Comparison of ENCODE assay signal across 8 cellular contexts in the genomic region with DNA sequence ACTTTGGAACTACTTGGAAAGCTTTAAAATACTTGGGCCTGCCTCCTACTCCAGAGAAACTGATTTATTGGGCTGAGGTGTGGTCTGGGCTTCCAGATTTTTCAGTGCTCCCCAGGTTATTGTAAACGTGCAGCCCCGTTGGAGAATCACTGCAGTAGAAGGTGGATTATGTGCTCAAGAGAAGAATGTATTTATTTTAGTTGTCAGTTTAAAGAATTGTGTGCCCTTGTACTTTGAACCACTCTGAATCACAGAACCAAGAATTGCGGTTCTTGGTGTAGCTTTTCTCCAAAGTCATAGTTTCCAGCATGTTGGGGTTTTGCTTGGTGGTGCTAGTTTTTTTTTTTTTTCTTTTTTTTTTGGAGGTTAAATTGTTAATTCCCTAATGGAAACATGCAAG. TPM values are rescaled to one million over a fixed set of nuclear protein-coding genes. Genes with fewer than 3 reads are reported as not detected.
A peak's percentile ranks its signal among the peaks of the same experiment; 100 is the strongest.
DNase-seq lines count a peak whose midpoint lies in the region; ATAC-seq and TF ChIP-seq lines count a peak whose summit lies in the region.

No MANE protein-coding gene starts in this region.

- WGBS in upper lobe of left lung, 2 donors, result 24 to 28% methylated on average over 3 of the region's 3 CpGs

- DNase-seq in activated naive CD4-positive, alpha-beta T cell treated with anti-CD3 and anti-CD28 coated beads, Interleukin-2, amount 10 ng/mL, durations not matched to agents 7 days and 5 days, result no peak
- no peak for DNase-seq in activated naive CD4-positive, alpha-beta T cell (lab: John Stamatoyannopoulos, UW)
- DNase-seq in astrocyte of the hippocampus (ENCODE audit: low read depth, low spot score), result peak; percentile 32
- DNase-seq in memory B cell (ENCODE audit: low spot score in 2 of 2), result no peak
- no peak for DNase-seq in upper lobe of left lung
- DNase-seq in occipital lobe (lab: John Stamatoyannopoulos, UW), result no peak
- DNase-seq in NOMO-1 treated with dmso at 0.1 percent for 144 hours (lab: John Stamatoyannopoulos, UW; ENCODE audit: unreplicated experiment), result no peak
- no peak for DNase-seq in GF-D8 (lab: John Stamatoyannopoulos, UW)

- peak overlapping the region; percentile 96 for H3K4me3 Mint-ChIP-seq in activated naive CD4-positive, alpha-beta T cell treated with anti-CD3 and anti-CD28 coated beads, Interleukin-2, amount 10 ng/mL, durations not matched to agents 7 days and 5 days
- H3K4me3 Mint-ChIP-seq in memory B cell, result peak overlapping the region; percentile 96

- no peak for TF ChIP-seq EP300 in upper lobe of left lung (IDR thresholded peaks at IDR 0.05)

- TF ChIP-seq POLR2A in upper lobe of left lung (IDR thresholded peaks at IDR 0.05), result no peak

- H3K4me3 ChIP-seq in upper lobe of left lung, result peak overlapping the region; percentile 69 to 95 (median 84)

- peaks cover 3 to 26% (median 14%) of the 10 kb centered on the region in 4 donors for H3K36me3 ChIP-seq in upper lobe of left lung

- ATAC-seq in memory B cell (ENCODE audit: low read depth), result no peak
- ATAC-seq in upper lobe of left lung (ENCODE audit: low FRiP score in 2 of 2), result no peak

- H3K4me1 ChIP-seq in upper lobe of left lung, result peaks cover 24 to 43% (median 29%) of the 10 kb centered on the region in 4 donors

- H3K4me1 Mint-ChIP-seq in activated naive CD4-positive, alpha-beta T cell treated with anti-CD3 and anti-CD28 coated beads, Interleukin-2, amount 10 ng/mL, durations not matched to agents 7 days and 5 days, result peaks cover 64% of the 10 kb centered on the region
- peaks cover 47% of the 10 kb centered on the region for H3K4me1 Mint-ChIP-seq in memory B cell

- CTCF ChIA-PET in activated naive CD4-positive, alpha-beta T cell treated with anti-CD3 and anti-CD28 coated beads, Interleukin-2, amount 10 ng/mL, durations not matched to agents 7 days and 5 days (lab: Charles Lee), result interaction anchor here (0.6 to 1.1 kb wide), 2 partner anchors 14 to 402 kb away, joined by 3 to 5 read pairs; no protein-coding TSS in a partner anchor

- H3K9me3 ChIP-seq in upper lobe of left lung, result peaks cover 0 to 15% (median 5%) of the 10 kb centered on the region in 4 donors

- H3K27ac ChIP-seq in upper lobe of left lung, result peak overlapping the region in 2 of 4 donors; percentile 89 to 92

- H3K27me3 Mint-ChIP-seq in activated naive CD4-positive, alpha-beta T cell treated with anti-CD3 and anti-CD28 coated beads, Interleukin-2, amount 10 ng/mL, durations not matched to agents 7 days and 5 days, result no peaks in the 10 kb centered on the region
- no peaks in the 10 kb centered on the region for H3K27me3 Mint-ChIP-seq in memory B cell

- H3K27me3 ChIP-seq in upper lobe of left lung, result no peaks in the 10 kb centered on the region

- peaks cover 16% of the 10 kb centered on the region for H3K9me3 Mint-ChIP-seq in activated naive CD4-positive, alpha-beta T cell treated with anti-CD3 and anti-CD28 coated beads, Interleukin-2, amount 10 ng/mL, durations not matched to agents 7 days and 5 days
- peaks cover 2% of the 10 kb centered on the region for H3K9me3 Mint-ChIP-seq in memory B cell

- H3K27ac Mint-ChIP-seq in activated naive CD4-positive, alpha-beta T cell treated with anti-CD3 and anti-CD28 coated beads, Interleukin-2, amount 10 ng/mL, durations not matched to agents 7 days and 5 days, result peak overlapping the region; percentile 89
- peak overlapping the region; percentile 95 for H3K27ac Mint-ChIP-seq in memory B cell

- peaks cover 66% of the 10 kb centered on the region for H3K36me3 Mint-ChIP-seq in activated naive CD4-positive, alpha-beta T cell treated with anti-CD3 and anti-CD28 coated beads, Interleukin-2, amount 10 ng/mL, durations not matched to agents 7 days and 5 days
- peaks cover 20% of the 10 kb centered on the region for H3K36me3 Mint-ChIP-seq in memory B cell

- no peak for TF ChIP-seq CTCF in upper lobe of left lung (IDR thresholded peaks at IDR 0.05)

RNA-seq across cellular contexts. Expression of gene TATDN2, which starts 1.6 kb away (rescaled TPM):
- total RNA-seq in upper lobe of left lung, result 10 to 100 TPM; 20.3 to 34.6 (median 26.0) TPM
- total RNA-seq in occipital lobe, result 21.1 TPM

RNA-seq across cellular contexts. Expression of gene GHRL, which starts 42.9 kb away (rescaled TPM):
- 10 to 100 TPM in 1 of 6 donors, 1 to 10 TPM in 5; 1.1 to 14.7 (median 1.8) TPM for total RNA-seq in upper lobe of left lung
- total RNA-seq in occipital lobe, result not detected
